In the genomic region with DNA sequence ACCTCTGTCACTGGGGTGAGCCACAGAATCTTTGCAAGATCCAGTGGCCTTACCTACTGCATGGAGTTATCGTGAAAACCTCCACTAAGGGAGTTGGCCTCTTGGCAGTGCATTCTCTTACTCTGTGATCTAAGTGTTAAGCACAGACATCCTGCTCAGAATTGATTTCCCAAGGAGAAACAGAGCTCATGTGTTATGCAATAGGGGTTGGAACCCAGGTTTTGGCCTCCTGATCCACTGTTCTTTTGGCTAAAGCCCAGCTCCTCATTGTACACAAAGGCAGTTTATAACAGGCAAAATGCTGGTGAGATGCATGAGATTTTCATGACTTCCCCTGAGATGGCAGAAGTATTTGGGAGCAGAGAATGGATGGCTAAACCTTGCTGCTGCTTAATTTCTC, we compare ENCODE assay signal across 26 cellular contexts. TPM values are rescaled to one million over a fixed set of nuclear protein-coding genes. Genes with fewer than 3 reads are reported as not detected.
DNase-seq lines count a peak whose midpoint lies in the region; ATAC-seq and TF ChIP-seq lines count a peak whose summit lies in the region.
"Had no signal": no experiment of that assay in that cellular context is flagged by ENCODE, and none has a peak within 500 bp of the region (broad histone marks: within the 10 kb centered on the region; RNA-seq: fewer than 3 reads in every experiment).

No MANE protein-coding gene starts in this region.

- peaks cover 85% of the 10 kb centered on the region for H3K79me2 ChIP-seq in hepatocyte

- TF ChIP-seq CTCF in Calu3 (IDR thresholded peaks at IDR 0.05; ENCODE audit: unreplicated experiment) (no peak), choroid plexus epithelial cell (conservative IDR thresholded peaks at IDR 0.05; ENCODE audit: low read depth, low read length) (no peak), hepatocyte (IDR thresholded peaks at IDR 0.05; ENCODE audit: poor library complexity) (no peak)

- CTCF ChIA-PET in Calu3 (lab: Charles Lee): interaction anchor here (3.8 to 4.3 kb wide), 2 partner anchors 9 to 12 kb away, joined by 26 to 57 read pairs; partner anchors contain the start of gene DTX4

- peak overlapping the region; percentile 70 for H3K27ac Mint-ChIP-seq in Calu3 (ENCODE audit: unreplicated experiment)
- H3K27ac Mint-ChIP-seq: activated CD4-positive, alpha-beta T cell treated with anti-CD3 and anti-CD28 coated beads, Interleukin-2, amount 10 ng/mL, durations not matched to agents 7 days and 5 days; stimulated activated naive B cell treated with anti-CD40 and anti-IgM and Interleukin-4, amounts not matched to agents 10 μg/mL and 1 μg/mL and 100 μg/mL, for 72 hours; T-helper 17 cell had no signal

- H3K4me1 Mint-ChIP-seq in Calu3 (ENCODE audit: low read depth, unreplicated experiment): peaks cover 58% of the 10 kb centered on the region
- H3K4me1 Mint-ChIP-seq: activated CD4-positive, alpha-beta T cell treated with anti-CD3 and anti-CD28 coated beads, Interleukin-2, amount 10 ng/mL, durations not matched to agents 7 days and 5 days had no signal

- H3K27me3 Mint-ChIP-seq in Calu3 (ENCODE audit: unreplicated experiment): no peaks in the 10 kb centered on the region
- H3K27me3 Mint-ChIP-seq: activated CD4-positive, alpha-beta T cell treated with anti-CD3 and anti-CD28 coated beads, Interleukin-2, amount 10 ng/mL, durations not matched to agents 7 days and 5 days; stimulated activated naive B cell treated with anti-CD40 and anti-IgM and Interleukin-4, amounts not matched to agents 10 μg/mL and 1 μg/mL and 100 μg/mL, for 72 hours had no signal

- peak overlapping the region; percentile 91 for H3K27ac ChIP-seq in hepatocyte
- H3K27ac ChIP-seq in effector memory CD4-positive, alpha-beta T cell (ENCODE audit: insufficient read depth, low read length, poor library complexity, severe bottlenecking): no peak overlapping the region
- H3K27ac ChIP-seq: SJSA1 had no signal

- WGBS in hepatocyte (ENCODE audit: low lambda C conversion rate, missing lambda C conversion rate): 67% methylated on average over 1 of the region's 1 CpG

- no peaks in the 10 kb centered on the region for H3K9me3 Mint-ChIP-seq in Calu3 (ENCODE audit: low read depth, unreplicated experiment)
- H3K9me3 Mint-ChIP-seq: effector memory CD8-positive, alpha-beta T cell had no signal

- no peak overlapping the region for H2AFZ ChIP-seq in hepatocyte

- no peaks in the 10 kb centered on the region for H3K36me3 ChIP-seq in hepatocyte (replicated peaks; ENCODE audit: insufficient read depth, low read depth)
- no peaks in the 10 kb centered on the region for H3K36me3 ChIP-seq in effector memory CD4-positive, alpha-beta T cell (ENCODE audit: control insufficient read depth, insufficient read depth, low read length)

- no TSS peak for BruUV-seq in Calu3 (replicated peaks; lab: Mats Ljungman, UMichigan)

- intact Hi-C loops in Calu3 (cut with micrococcal nuclease; ENCODE audit: unreplicated experiment): no loop called here

- DNase-seq in Calu3: no peak
- peak; percentile 44 for DNase-seq in choroid plexus epithelial cell (ENCODE audit: low read depth)
- no peak for DNase-seq in hepatocyte (ENCODE audit: low spot score)
- peak; percentile 16 for DNase-seq in renal cortical epithelial cell (ENCODE audit: low read depth)
- no peak for DNase-seq in cerebellar nuclear complex (lab: John Stamatoyannopoulos, UW)
- DNase-seq in effector memory CD4-positive, alpha-beta T cell: no peak
- DNase-seq: activated CD4-positive, alpha-beta T cell treated with anti-CD3 and anti-CD28 coated beads, Interleukin-2, amount 10 ng/mL, durations not matched to agents 7 days and 5 days; activated CD8-positive, alpha-beta memory T cell treated with anti-CD3 and anti-CD28 coated beads, Interleukin-2, amount 50 U/mL, for 48 hours; activated effector memory CD4-positive, alpha-beta T cell treated with Interleukin-2 at 50 U/mL for 16 hours; adrenal gland; C1 segment of cervical spinal cord; caudate nucleus; effector memory CD8-positive, alpha-beta T cell; foreskin fibroblast; NCI-H1694 treated with DMSO at 0.1 percent for 48 hours; NCI-H2227 treated with DMSO at 0.1 percent for 48 hours; NCI-H774; nucleus accumbens; PC-3; stimulated activated naive B cell treated with anti-CD40 and anti-IgM and Interleukin-4, amounts not matched to agents 10 μg/mL and 1 μg/mL and 100 μg/mL, for 72 hours; T-helper 17 cell had no signal

- peaks cover 41% of the 10 kb centered on the region for H3K4me1 ChIP-seq in hepatocyte (ENCODE audit: insufficient read depth)
- no peaks in the 10 kb centered on the region for H3K4me1 ChIP-seq in effector memory CD4-positive, alpha-beta T cell (ENCODE audit: control insufficient read depth, insufficient read depth, low read length, poor library complexity, severe bottlenecking)

- no peak overlapping the region for H3K4me3 ChIP-seq in choroid plexus epithelial cell (ENCODE audit: low read depth, low read length)
- no peak overlapping the region for H3K4me3 ChIP-seq in hepatocyte
- no peak overlapping the region for H3K4me3 ChIP-seq in effector memory CD4-positive, alpha-beta T cell (ENCODE audit: insufficient read depth, low read depth, low read length, poor library complexity, severe bottlenecking)
- H3K4me3 ChIP-seq: adrenal gland, SJSA1 had no signal

- H3K4me2 ChIP-seq in hepatocyte: peak overlapping the region; percentile 61

- ATAC-seq in HG02759 (IDR thresholded peaks at IDR 0.05; ENCODE audit: unreplicated experiment): no peak
- ATAC-seq in HG03175 (IDR thresholded peaks at IDR 0.05; ENCODE audit: unreplicated experiment): no peak
- ATAC-seq: effector memory CD8-positive, alpha-beta T cell; PC-3; stimulated activated naive B cell treated with anti-CD40 and anti-IgM and Interleukin-4, amounts not matched to agents 10 μg/mL and 1 μg/mL and 100 μg/mL, for 72 hours; T-helper 17 cell had no signal

- H3K27me3 ChIP-seq in hepatocyte: no peaks in the 10 kb centered on the region
- no peaks in the 10 kb centered on the region for H3K27me3 ChIP-seq in effector memory CD4-positive, alpha-beta T cell (replicated peaks; ENCODE audit: control insufficient read depth, insufficient read depth, low read length, poor library complexity, severe bottlenecking)
- H3K27me3 ChIP-seq: adrenal gland, SJSA1 had no signal

- no peaks in the 10 kb centered on the region for H3K9me2 ChIP-seq in hepatocyte (replicated peaks; ENCODE audit: insufficient read depth)

- peaks cover 54% of the 10 kb centered on the region for H3K36me3 Mint-ChIP-seq in Calu3 (ENCODE audit: insufficient read depth, unreplicated experiment)

- peak overlapping the region; percentile 30 for H3K4me3 Mint-ChIP-seq in Calu3 (ENCODE audit: low read depth, unreplicated experiment)
- H3K4me3 Mint-ChIP-seq: activated CD4-positive, alpha-beta T cell treated with anti-CD3 and anti-CD28 coated beads, Interleukin-2, amount 10 ng/mL, durations not matched to agents 7 days and 5 days; effector memory CD8-positive, alpha-beta T cell; stimulated activated naive B cell treated with anti-CD40 and anti-IgM and Interleukin-4, amounts not matched to agents 10 μg/mL and 1 μg/mL and 100 μg/mL, for 72 hours; T-helper 17 cell had no signal

- H4K20me1 ChIP-seq in hepatocyte (ENCODE audit: insufficient read depth, poor library complexity, severe bottlenecking): peaks cover 4% of the 10 kb centered on the region

- H3K9me3 ChIP-seq in hepatocyte (ENCODE audit: low read depth): no peaks in the 10 kb centered on the region
- no peaks in the 10 kb centered on the region for H3K9me3 ChIP-seq in effector memory CD4-positive, alpha-beta T cell (ENCODE audit: control insufficient read depth, low read length)
- H3K9me3 ChIP-seq: adrenal gland, SJSA1 had no signal

RNA-seq across cellular contexts. Expression of gene DTX4, which starts 11.8 kb away (rescaled TPM):
- total RNA-seq in Calu3 (2022) (56.7 and 65.8 TPM in 2 replicates), hepatocyte (26.2 and 27.5 TPM in 2 replicates), renal cortical epithelial cell (1.7 and 17.0 TPM in 2 replicates)
- 13.6 and 15.4 TPM in 2 replicates for polyA plus RNA-seq in hepatocyte

RNA-seq across cellular contexts. Expression of gene MPEG1, which starts 29.0 kb away (rescaled TPM):
- total RNA-seq in Calu3 (2022): not detected in 2 replicates
- 0.04 and 0.57 TPM in 2 replicates for total RNA-seq in hepatocyte
- polyA plus RNA-seq in hepatocyte: not detected in 2 replicates
- not detected in 2 replicates for total RNA-seq in renal cortical epithelial cell
- total RNA-seq: A673; activated CD4-positive, alpha-beta T cell treated with anti-CD3 and anti-CD28 coated beads, Interleukin-2, amount 10 ng/mL, durations not matched to agents 7 days and 5 days; kidney epithelial cell; PC-3; SJSA1 had no signal

RNA-seq across cellular contexts. Expression of gene FAM111A, which starts 41.1 kb away (rescaled TPM):
- total RNA-seq in Calu3 (2022) (87.9 and 91.6 TPM in 2 replicates), hepatocyte (36.8 and 43.2 TPM in 2 replicates), renal cortical epithelial cell (29.7 and 39.4 TPM in 2 replicates)
- 16.8 and 20.0 TPM in 2 replicates for polyA plus RNA-seq in hepatocyte

Comparison
In these comparisons a context has a peak if more than half of its experiments do, and no peak if none do; other contexts are left out.
1. DNase-seq: peak in choroid plexus epithelial cell (single experiment) and renal cortical epithelial cell (single experiment); none in Calu3 (single experiment), hepatocyte (single experiment), cerebellar nuclear complex (0 of 2) and effector memory CD4-positive, alpha-beta T cell (0 of 3).